Comparison of ENCODE assay signal across 8 cellular contexts in genomic region chr2:236164201-236164982, GRCh38. TPM values are rescaled to one million over a fixed set of nuclear protein-coding genes. Genes with fewer than 3 reads are reported as not detected.
DNase-seq lines count a peak whose midpoint lies in the region; ATAC-seq lines count a peak whose summit lies in the region.

No MANE protein-coding gene starts in this region.

- peak overlapping the region; percentile 27 to 50 for H3K4me3 ChIP-seq in muscle layer of colon (ENCODE audit: low read depth in 1 of 2, low read length in 2 of 2)
- H3K4me3 ChIP-seq in aorta (ENCODE audit: low read length in 2 of 2), result no peak overlapping the region

- H3K27me3 Mint-ChIP-seq in stimulated activated naive CD8-positive, alpha-beta T cell treated with anti-CD3 and anti-CD28 coated beads, Interleukin-15, Interleukin-2, amounts not matched to agents 100 ng/mL and 50 ng/mL, for 24 hours, result peaks cover 50% of the 10 kb centered on the region

- no peaks in the 10 kb centered on the region for H3K9me3 Mint-ChIP-seq in stimulated activated naive CD8-positive, alpha-beta T cell treated with anti-CD3 and anti-CD28 coated beads, Interleukin-15, Interleukin-2, amounts not matched to agents 100 ng/mL and 50 ng/mL, for 24 hours

- H3K4me1 ChIP-seq in muscle layer of colon (ENCODE audit: insufficient read depth, low read length) (peaks cover 38% of the 10 kb centered on the region), aorta (ENCODE audit: control insufficient read depth in 1 of 2, insufficient read depth in 2 of 2, low read length in 2 of 2) (no peaks in the 10 kb centered on the region)

- no peak overlapping the region for H3K9ac ChIP-seq in muscle layer of colon (ENCODE audit: low read length)

- intact Hi-C loops in aorta (cut with DNase I), result no loop called here

- H3K27ac ChIP-seq in muscle layer of colon (ENCODE audit: low read depth, low read length), result no peak overlapping the region
- no peak overlapping the region for H3K27ac ChIP-seq in aorta (ENCODE audit: low read depth in 1 of 2, low read length in 2 of 2)

- no peaks in the 10 kb centered on the region for H3K9me3 ChIP-seq in muscle layer of colon (ENCODE audit: low read length)
- no peaks in the 10 kb centered on the region for H3K9me3 ChIP-seq in aorta (ENCODE audit: control insufficient read depth, low read length)

- WGBS in aorta, 2 donors, result 2 to 3% methylated on average over 48 to 70 of the region's 70 CpGs

- no peaks in the 10 kb centered on the region for H3K36me3 Mint-ChIP-seq in stimulated activated naive CD8-positive, alpha-beta T cell treated with anti-CD3 and anti-CD28 coated beads, Interleukin-15, Interleukin-2, amounts not matched to agents 100 ng/mL and 50 ng/mL, for 24 hours (ENCODE audit: low read depth)

- H3K4me3 Mint-ChIP-seq in stimulated activated naive CD8-positive, alpha-beta T cell treated with anti-CD3 and anti-CD28 coated beads, Interleukin-15, Interleukin-2, amounts not matched to agents 100 ng/mL and 50 ng/mL, for 24 hours, result peak overlapping the region; percentile 33

- peak overlapping the region; percentile 55 for H3K27ac Mint-ChIP-seq in stimulated activated naive CD8-positive, alpha-beta T cell treated with anti-CD3 and anti-CD28 coated beads, Interleukin-15, Interleukin-2, amounts not matched to agents 100 ng/mL and 50 ng/mL, for 24 hours

- no peak for DNase-seq in stimulated activated naive CD8-positive, alpha-beta T cell treated with anti-CD3 and anti-CD28 coated beads, Interleukin-15, Interleukin-2, amounts not matched to agents 100 U/mL and 50 U/mL, for 24 hours
- DNase-seq in dermis blood vessel endothelial cell (peak; percentile 67), aorta (peak in 1 of 2 donors; percentile 79), RPMI8226 (no peak), GF-D8 (lab: John Stamatoyannopoulos, UW) (no peak), NCI-H1930 (lab: John Stamatoyannopoulos, UW) (no peak)

- no peaks in the 10 kb centered on the region for H3K36me3 ChIP-seq in muscle layer of colon (ENCODE audit: insufficient read depth, low read length)
- H3K36me3 ChIP-seq in aorta (ENCODE audit: control insufficient read depth in 1 of 2, insufficient read depth in 2 of 2, low read length in 1 of 2), result no peaks in the 10 kb centered on the region

- H3K4me1 Mint-ChIP-seq in stimulated activated naive CD8-positive, alpha-beta T cell treated with anti-CD3 and anti-CD28 coated beads, Interleukin-15, Interleukin-2, amounts not matched to agents 100 ng/mL and 50 ng/mL, for 24 hours (ENCODE audit: low read depth), result peaks cover 20% of the 10 kb centered on the region

- H3K27me3 ChIP-seq in muscle layer of colon (ENCODE audit: control insufficient read depth in 1 of 2, insufficient read depth in 2 of 2, low read length in 2 of 2) (peaks cover 75 to 97% of the 10 kb centered on the region in 2 donors), aorta (ENCODE audit: control insufficient read depth in 1 of 2, insufficient read depth in 2 of 2, low read length in 1 of 2) (peaks cover 0 to 1% of the 10 kb centered on the region in 2 donors)

- ATAC-seq in stimulated activated naive CD8-positive, alpha-beta T cell treated with anti-CD3 and anti-CD28 coated beads, Interleukin-15, Interleukin-2, amounts not matched to agents 100 U/mL and 50 U/mL, for 24 hours, result no peak
- ATAC-seq in aorta (ENCODE audit: low FRiP score), result peak; percentile 22

RNA-seq across cellular contexts. Expression of gene GBX2, which starts 3.8 kb away (rescaled TPM):
- total RNA-seq in dermis blood vessel endothelial cell (0.34 and 1.1 TPM in 2 replicates), aorta (not detected)
- polyA plus RNA-seq in aorta, result 1 to 10 TPM in 1 of 2 donors, under 1 TPM in 1; 0.59 to 1.3 TPM

Comparison
In these comparisons a context has a peak if more than half of its experiments do, and no peak if none do; other contexts are left out.
1. H3K4me3 ChIP-seq: peak in muscle layer of colon (2 of 2); none in aorta (0 of 2).